ENCODE assay signal across 13 cellular contexts in genomic region chr22:28299760-28300159, GRCh38.
DNase-seq lines count a peak whose midpoint lies in the region; ATAC-seq and TF ChIP-seq lines count a peak whose summit lies in the region.
"Had no signal": no experiment of that assay in that cellular context is flagged by ENCODE, and none has a peak within 500 bp of the region (broad histone marks: within the 10 kb centered on the region; RNA-seq: fewer than 3 reads in every experiment).

No MANE protein-coding gene starts in this region.

- no peak for TF ChIP-seq RAD21 in IMR-90 (IDR thresholded peaks at IDR 0.05; ENCODE audit: low read length)

- H2AK9ac ChIP-seq in IMR-90 (replicated peaks; ENCODE audit: low read depth, low read length, poor library complexity): no peak overlapping the region

- H3K27me3 Mint-ChIP-seq in mesothelial cell of epicardium (ENCODE audit: low read depth): no peaks in the 10 kb centered on the region
- H3K27me3 Mint-ChIP-seq in WTC11 (ENCODE audit: low read depth): no peaks in the 10 kb centered on the region

- intact Hi-C loops in IMR-90 (cut with micrococcal nuclease): no loop called here
- intact Hi-C loops in esophagus muscularis mucosa (cut with DNase I): no loop called here

- H3K18ac ChIP-seq in IMR-90 (ENCODE audit: low read depth, low read length): no peak overlapping the region

- H3K27ac ChIP-seq in ACC112 (ENCODE audit: low read depth, low read length): no peak overlapping the region
- no peak overlapping the region for H3K27ac ChIP-seq in IMR-90 (ENCODE audit: insufficient read depth, low read length)
- peak overlapping the region in 1 of 4 donors; percentile 11 for H3K27ac ChIP-seq in esophagus muscularis mucosa (replicated peaks in 1 of 4)
- H3K27ac ChIP-seq: BLaER1 treated with 17β-estradiol and CSF1 and Interleukin-3, amounts not matched to agents 10 nM and 100 nM; parathyroid adenoma had no signal

- CTCF ChIA-PET in IMR-90 (lab: Yijun Ruan, JAX) (no interaction called here), WTC11 (lab: Charles Lee) (interaction anchor here (1.5 kb wide), 1 partner anchor 47 kb away, joined by 5 read pairs; no protein-coding TSS in a partner anchor)

- DNase-seq in IMR-90 (peak; percentile 42), fibroblast of pulmonary artery (ENCODE audit: low read depth) (peak; percentile 91), mesothelial cell of epicardium (ENCODE audit: low spot score in 2 of 2, unreplicated experiment in 2 of 2) (no peak), WTC11 (ENCODE audit: low spot score) (no peak), esophagus muscularis mucosa (ENCODE audit: extremely low spot score) (no peak), NCI-H345 treated with DMSO at 0.1 percent for 48 hours (lab: John Stamatoyannopoulos, UW; ENCODE audit: unreplicated experiment) (no peak), NOMO-1 treated with DMSO at 0.1 percent for 48 hours (lab: John Stamatoyannopoulos, UW; ENCODE audit: unreplicated experiment) (no peak)
- DNase-seq: activated effector memory CD4-positive, alpha-beta T cell treated with anti-CD3 and anti-CD28 coated beads, Interleukin-2, amount 50 U/mL, for 16 hours; NCI-H1092 treated with DMSO at 0.1 percent for 48 hours had no signal

- no peak overlapping the region for H2BK15ac ChIP-seq in IMR-90 (ENCODE audit: low read depth, low read length)

- TF ChIP-seq POLR2A in IMR-90 (IDR thresholded peaks at IDR 0.05; ENCODE audit: low read depth, low read length) (no peak), esophagus muscularis mucosa (IDR thresholded peaks at IDR 0.05; ENCODE audit: low read depth) (no peak)

- H2AK5ac ChIP-seq in IMR-90 (ENCODE audit: low read depth, low read length): no peak overlapping the region

- H3K9me1 ChIP-seq in IMR-90 (ENCODE audit: insufficient read depth, low read length): no peaks in the 10 kb centered on the region; the same call in 1 of the 2 replicates

- H2BK5ac ChIP-seq in IMR-90 (ENCODE audit: low read depth, low read length, poor library complexity, severe bottlenecking): no peak overlapping the region

- H3K4me1 ChIP-seq in ACC112 (ENCODE audit: control insufficient read depth, insufficient read depth, low read length, unreplicated experiment): no peaks in the 10 kb centered on the region
- H3K4me1 ChIP-seq in IMR-90 (ENCODE audit: control insufficient read depth, insufficient read depth, low read length): no peaks in the 10 kb centered on the region
- peaks cover 0 to 9% (median 6%) of the 10 kb centered on the region in 4 donors for H3K4me1 ChIP-seq in esophagus muscularis mucosa
- H3K4me1 ChIP-seq: parathyroid adenoma had no signal

- H3K27ac Mint-ChIP-seq in mesothelial cell of epicardium (peak overlapping the region; percentile 64), WTC11 (no peak overlapping the region)
- H3K27ac Mint-ChIP-seq: memory B cell had no signal

- no peak overlapping the region for H2AFZ ChIP-seq in ACC112 (ENCODE audit: low read length, unreplicated experiment)
- H2AFZ ChIP-seq in IMR-90 (replicated peaks; ENCODE audit: low read length, poor library complexity): no peak overlapping the region
- H2AFZ ChIP-seq: parathyroid adenoma had no signal

- H4K5ac ChIP-seq in IMR-90 (ENCODE audit: low read depth, low read length): no peak overlapping the region

- H3K9ac ChIP-seq in IMR-90 (ENCODE audit: low read depth, low read length): no peak overlapping the region
- H3K9ac ChIP-seq: BLaER1 treated with 17β-estradiol and CSF1 and Interleukin-3, amounts not matched to agents 10 nM and 100 nM; parathyroid adenoma had no signal

- H4K91ac ChIP-seq in IMR-90 (ENCODE audit: insufficient read depth, low read depth, low read length): no peak overlapping the region

- no TSS peak for BruUV-seq in IMR-90 (replicated peaks; lab: Mats Ljungman, UMichigan)

- H3K36me3 ChIP-seq in ACC112 (ENCODE audit: insufficient read depth, low read length) (no peaks in the 10 kb centered on the region), IMR-90 (ENCODE audit: control insufficient read depth, insufficient read depth, low read length) (peaks cover 1% of the 10 kb centered on the region; the same call in 1 of the 2 replicates), esophagus muscularis mucosa (no peaks in the 10 kb centered on the region)
- H3K36me3 ChIP-seq: BLaER1 treated with 17β-estradiol and CSF1 and Interleukin-3, amounts not matched to agents 10 nM and 100 nM had no signal

- no peak overlapping the region for H3K4me2 ChIP-seq in IMR-90 (ENCODE audit: low read depth, low read length)

- no peak for TF ChIP-seq CTCF in IMR-90 (conservative IDR thresholded peaks at IDR 0.05; ENCODE audit: low read depth, low read length)
- no peak for TF ChIP-seq CTCF in fibroblast of pulmonary artery (IDR thresholded peaks at IDR 0.05; ENCODE audit: low read length, missing control alignments)
- TF ChIP-seq CTCF in mesothelial cell of epicardium (IDR thresholded peaks at IDR 0.05; ENCODE audit: unreplicated experiment): no peak
- TF ChIP-seq CTCF in WTC11 (IDR thresholded peaks at IDR 0.05): no peak
- TF ChIP-seq CTCF in esophagus muscularis mucosa (IDR thresholded peaks at IDR 0.05): no peak

- no peak for ATAC-seq in IMR-90 (ENCODE audit: low read depth)
- no peak for ATAC-seq in WTC11

- H3K9me3 Mint-ChIP-seq in mesothelial cell of epicardium (no peaks in the 10 kb centered on the region), WTC11 (no peaks in the 10 kb centered on the region)
- H3K9me3 Mint-ChIP-seq: memory B cell had no signal

- in situ Hi-C loops in IMR-90 (cut with MboI; ENCODE audit: low sequenced_read_pairs): no loop called here

- H3K9me3 ChIP-seq in IMR-90 (ENCODE audit: control insufficient read depth, insufficient read depth, low read length) (no peaks in the 10 kb centered on the region), esophagus muscularis mucosa (no peaks in the 10 kb centered on the region)
- H3K9me3 ChIP-seq: BLaER1 treated with 17β-estradiol and CSF1 and Interleukin-3, amounts not matched to agents 10 nM and 100 nM had no signal

- H3K4me1 Mint-ChIP-seq in mesothelial cell of epicardium (peaks cover 36% of the 10 kb centered on the region), WTC11 (no peaks in the 10 kb centered on the region)

- H3K4me3 ChIP-seq in ACC112 (ENCODE audit: low read depth, low read length) (peak overlapping the region; percentile 61; the same call in 1 of the 2 replicates), IMR-90 (ENCODE audit: insufficient read depth, low read depth, low read length) (no peak overlapping the region), fibroblast of pulmonary artery (replicated peaks; ENCODE audit: low read depth, low read length) (no peak overlapping the region), esophagus muscularis mucosa (no peak overlapping the region)
- H3K4me3 ChIP-seq: BLaER1 treated with 17β-estradiol and CSF1 and Interleukin-3, amounts not matched to agents 10 nM and 100 nM had no signal

- H4K20me1 ChIP-seq in IMR-90 (ENCODE audit: insufficient read depth, low read length): no peaks in the 10 kb centered on the region
- H4K20me1 ChIP-seq: BLaER1 treated with 17β-estradiol and CSF1 and Interleukin-3, amounts not matched to agents 10 nM and 100 nM had no signal

- no peak overlapping the region for H2BK120ac ChIP-seq in IMR-90 (ENCODE audit: low read depth, low read length)

- H3K27me3 ChIP-seq in ACC112 (ENCODE audit: insufficient read depth, low read length) (no peaks in the 10 kb centered on the region), IMR-90 (ENCODE audit: control insufficient read depth, insufficient read depth, low read length) (no peaks in the 10 kb centered on the region), esophagus muscularis mucosa (no peaks in the 10 kb centered on the region)

- no peaks in the 10 kb centered on the region for H3K79me2 ChIP-seq in ACC112 (ENCODE audit: control insufficient read depth, insufficient read depth, low read length, unreplicated experiment)
- H3K79me2 ChIP-seq: parathyroid adenoma had no signal

- POLR2A ChIA-PET in IMR-90 (lab: Charles Lee; ENCODE audit: unreplicated experiment): no interaction called here
- POLR2A ChIA-PET in WTC11 (lab: Charles Lee): interaction anchor here (0.6 kb wide), 1 partner anchor 218 kb away, joined by 3 read pairs; no protein-coding TSS in a partner anchor

- no peak overlapping the region for H3K23ac ChIP-seq in IMR-90 (ENCODE audit: low read depth, low read length)

- H3K4me3 Mint-ChIP-seq in mesothelial cell of epicardium (no peak overlapping the region), WTC11 (no peak overlapping the region)
- H3K4me3 Mint-ChIP-seq: memory B cell had no signal

- no peak for TF ChIP-seq EP300 in esophagus muscularis mucosa (IDR thresholded peaks at IDR 0.05)

- H3K79me1 ChIP-seq in IMR-90 (ENCODE audit: low read depth in 1 of 2, low read length in 2 of 2): no peaks in the 10 kb centered on the region; a peak in 1 of 4 replicates

- no peak overlapping the region for H4K8ac ChIP-seq in IMR-90 (ENCODE audit: low read depth in 2 of 2, low read length in 2 of 2)

- H2BK20ac ChIP-seq in IMR-90 (ENCODE audit: low read depth, low read length): no peak overlapping the region

- H3K4ac ChIP-seq in IMR-90 (ENCODE audit: low read depth, low read length): no peak overlapping the region

- no peak overlapping the region for H3K56ac ChIP-seq in IMR-90 (ENCODE audit: extremely low read depth, insufficient read depth, low read length)

- WGBS in IMR-90 (ENCODE audit: extremely low coverage in 2 of 2, insufficient read length in 1 of 2), 2 experiments: no CpG with 5 or more reads among the region's 2 CpGs
- WGBS in esophagus muscularis mucosa: 61% methylated on average over 2 of the region's 2 CpGs

- H3K14ac ChIP-seq in IMR-90 (replicated peaks; ENCODE audit: low read depth, low read length): no peak overlapping the region

- dilution Hi-C loops in IMR-90 (cut with HindIII; ENCODE audit: low sequenced_read_pairs, unreplicated experiment): no loop called here

- no peaks in the 10 kb centered on the region for H3K36me3 Mint-ChIP-seq in mesothelial cell of epicardium
- H3K36me3 Mint-ChIP-seq in WTC11: no peaks in the 10 kb centered on the region
- H3K36me3 Mint-ChIP-seq: memory B cell had no signal

TF ChIP-seq in IMR-90, 13 proteins besides CTCF, POLR2A, EP300 and RAD21:
- TF ChIP-seq BHLHE40 (IDR thresholded peaks at IDR 0.05; ENCODE audit: low read depth, low read length): no peak
- no peak for TF ChIP-seq CEBPB (IDR thresholded peaks at IDR 0.05; ENCODE audit: low read depth, low read length)

TF ChIP-seq in WTC11, 78 proteins besides CTCF, POLR2A, EP300 and RAD21 (continues in another document):
- TF ChIP-seq ZNF138 (CRISPR knock-in tag; conservative IDR thresholded peaks at IDR 0.05) (no peak), ZBTB43 (CRISPR knock-in tag; IDR thresholded peaks at IDR 0.05) (no peak), TEAD1 (CRISPR knock-in tag; IDR thresholded peaks at IDR 0.05) (no peak)

Comparison
In these comparisons a context has a peak if more than half of its experiments do, and no peak if none do; other contexts are left out.
1. DNase-seq: peak in IMR-90 (single experiment) and fibroblast of pulmonary artery (single experiment); none in mesothelial cell of epicardium (0 of 2), WTC11 (single experiment), esophagus muscularis mucosa (single experiment), NCI-H345 treated with DMSO at 0.1 percent for 48 hours (single experiment) and NOMO-1 treated with DMSO at 0.1 percent for 48 hours (single experiment).